17 cellular contexts compared by ENCODE assay signal in genomic region chr11:92667446-92668165, GRCh38.
DNase-seq lines count a peak whose midpoint lies in the region; TF ChIP-seq lines count a peak whose summit lies in the region.
"Had no signal": no experiment of that assay in that cellular context is flagged by ENCODE, and none has a peak within 500 bp of the region (broad histone marks: within the 10 kb centered on the region; RNA-seq: fewer than 3 reads in every experiment).

No MANE protein-coding gene starts in this region.

- CTCF ChIA-PET in HEK293 (lab: Yijun Ruan, JAX): no interaction called here

- TF ChIP-seq CTCF in HEK293 (tag by site-specific recombination; IDR thresholded peaks at IDR 0.05) (no peak), suprapubic skin (IDR thresholded peaks at IDR 0.05) (no peak)

- POLR2A ChIA-PET in HEK293 (lab: Yijun Ruan, JAX): no interaction called here

- no peaks in the 10 kb centered on the region for H3K27me3 ChIP-seq in ectodermal cell (ENCODE audit: control insufficient read depth, insufficient read depth, low read length, poor library complexity, severe bottlenecking)
- no peaks in the 10 kb centered on the region for H3K27me3 ChIP-seq in suprapubic skin
- H3K27me3 ChIP-seq: cardiac muscle cell, tibial artery had no signal

- H3K4me3 ChIP-seq in HEK293 (ENCODE audit: low read depth, low read length): no peak overlapping the region
- H3K4me3 ChIP-seq in ectodermal cell (ENCODE audit: insufficient read depth, low read depth, low read length): no peak overlapping the region
- no peak overlapping the region for H3K4me3 ChIP-seq in suprapubic skin
- H3K4me3 ChIP-seq: cardiac muscle cell, lung, tibial artery had no signal

- H3K27ac ChIP-seq in HEK293 (ENCODE audit: extremely low read depth, low read depth, low read length) (no peak overlapping the region), ectodermal cell (ENCODE audit: insufficient read depth, low read depth, low read length, poor library complexity, severe bottlenecking) (peak overlapping the region; percentile 83), suprapubic skin (no peak overlapping the region)
- H3K27ac ChIP-seq: cardiac muscle cell, tibial artery, WERI-Rb-1 had no signal

- DNase-seq in NCI-H345 treated with DMSO at 0.1 percent for 48 hours (lab: John Stamatoyannopoulos, UW; ENCODE audit: unreplicated experiment): peak; percentile 92
- peak; percentile 8 for DNase-seq in putamen (ENCODE audit: low spot score)
- no peak for DNase-seq in activated T-cell treated with anti-CD3 and anti-CD28 coated beads, Interleukin-2, amount 50 U/mL, for 1 hour
- no peak for DNase-seq in GF-D8 (lab: John Stamatoyannopoulos, UW)
- no peak for DNase-seq in suprapubic skin (ENCODE audit: low spot score in 2 of 2)
- DNase-seq: activated CD8-positive, alpha-beta T cell treated with anti-CD3 and anti-CD28 coated beads, Interleukin-2, amount 10 ng/mL, durations not matched to agents 7 days and 5 days; AML-193; effector CD4-positive, alpha-beta T cell; HCEC 1CT; Kasumi-1; NCI-H1436 treated with DMSO at 0.1 percent for 48 hours; tibial artery; WERI-Rb-1 had no signal

- 21 to 22% methylated on average over 6 of the region's 6 CpGs for WGBS in ectodermal cell, 2 experiments
- 61% methylated on average over 6 of the region's 6 CpGs for WGBS in suprapubic skin

- no peaks in the 10 kb centered on the region; the same call in 1 of the 2 replicates for H3K4me1 ChIP-seq in HEK293 (ENCODE audit: control insufficient read depth, insufficient read depth, low read length)
- H3K4me1 ChIP-seq in ectodermal cell (ENCODE audit: control insufficient read depth, insufficient read depth, low read length): peaks cover 8% of the 10 kb centered on the region
- H3K4me1 ChIP-seq in suprapubic skin: no peaks in the 10 kb centered on the region

- no peaks in the 10 kb centered on the region for H3K36me3 ChIP-seq in HEK293 (ENCODE audit: control insufficient read depth in 2 of 2, insufficient read depth in 1 of 2, low read length in 2 of 2)
- H3K36me3 ChIP-seq in ectodermal cell (ENCODE audit: control insufficient read depth, insufficient read depth, low read length): no peaks in the 10 kb centered on the region
- H3K36me3 ChIP-seq in suprapubic skin: no peaks in the 10 kb centered on the region
- H3K36me3 ChIP-seq: cardiac muscle cell, tibial artery, WERI-Rb-1 had no signal

- H3K9me3 ChIP-seq in HEK293 (ENCODE audit: control insufficient read depth, insufficient read depth, low read depth, low read length) (no peaks in the 10 kb centered on the region), ectodermal cell (ENCODE audit: control insufficient read depth, low read length) (no peaks in the 10 kb centered on the region), suprapubic skin (no peaks in the 10 kb centered on the region)
- H3K9me3 ChIP-seq: tibial artery had no signal

- no peak for TF ChIP-seq EP300 in suprapubic skin (IDR thresholded peaks at IDR 0.05)

- no peak for TF ChIP-seq POLR2A in suprapubic skin (IDR thresholded peaks at IDR 0.05)

TF ChIP-seq in HEK293, 187 proteins besides CTCF, POLR2A, EP300 and RAD21:
- TF ChIP-seq ZIC2 (tag by site-specific recombination; IDR thresholded peaks at IDR 0.05) (peak; percentile 53), ZNF776 (tag by site-specific recombination; IDR thresholded peaks at IDR 0.05; ENCODE audit: borderline replicate concordance) (no peak), ZNF221 (tag by site-specific recombination; IDR thresholded peaks at IDR 0.05; ENCODE audit: borderline replicate concordance) (no peak), ZNF311 (tag by site-specific recombination; IDR thresholded peaks at IDR 0.05; ENCODE audit: borderline replicate concordance) (no peak), ZNF624 (tag by site-specific recombination; IDR thresholded peaks at IDR 0.05) (no peak), GLIS2 (tag by site-specific recombination; IDR thresholded peaks at IDR 0.05) (no peak), ZBTB44 (tag by site-specific recombination; IDR thresholded peaks at IDR 0.05) (no peak), OSR2 (tag by site-specific recombination; IDR thresholded peaks at IDR 0.05) (no peak), YY1 (tag by site-specific recombination; IDR thresholded peaks at IDR 0.05) (no peak), SCRT2 (tag by site-specific recombination; IDR thresholded peaks at IDR 0.05) (peak; percentile 62), ZNF394 (tag by site-specific recombination; IDR thresholded peaks at IDR 0.05; ENCODE audit: borderline replicate concordance) (no peak), ZNF664 (tag by site-specific recombination; IDR thresholded peaks at IDR 0.05) (no peak)
- TF ChIP-seq, protein P1, sequence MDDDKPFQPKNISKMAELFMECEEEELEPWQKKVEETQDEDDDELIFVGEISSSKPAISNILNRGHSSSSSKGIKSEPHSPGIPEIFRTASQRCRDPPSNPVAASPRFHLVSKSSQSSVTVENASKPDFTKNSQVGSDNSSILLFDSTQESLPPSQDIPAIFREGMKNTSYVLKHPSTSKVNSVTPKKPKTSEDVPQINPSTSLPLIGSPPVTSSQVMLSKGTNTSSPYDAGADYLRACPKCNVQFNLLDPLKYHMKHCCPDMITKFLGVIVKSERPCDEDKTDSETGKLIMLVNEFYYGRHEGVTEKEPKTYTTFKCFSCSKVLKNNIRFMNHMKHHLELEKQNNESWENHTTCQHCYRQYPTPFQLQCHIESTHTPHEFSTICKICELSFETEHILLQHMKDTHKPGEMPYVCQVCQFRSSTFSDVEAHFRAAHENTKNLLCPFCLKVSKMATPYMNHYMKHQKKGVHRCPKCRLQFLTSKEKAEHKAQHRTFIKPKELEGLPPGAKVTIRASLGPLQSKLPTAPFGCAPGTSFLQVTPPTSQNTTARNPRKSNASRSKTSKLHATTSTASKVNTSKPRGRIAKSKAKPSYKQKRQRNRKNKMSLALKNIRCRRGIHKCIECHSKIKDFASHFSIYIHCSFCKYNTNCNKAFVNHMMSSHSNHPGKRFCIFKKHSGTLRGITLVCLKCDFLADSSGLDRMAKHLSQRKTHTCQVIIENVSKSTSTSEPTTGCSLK (tag by site-specific recombination; IDR thresholded peaks at IDR 0.05): no peak
- TF ChIP-seq, protein P2, sequence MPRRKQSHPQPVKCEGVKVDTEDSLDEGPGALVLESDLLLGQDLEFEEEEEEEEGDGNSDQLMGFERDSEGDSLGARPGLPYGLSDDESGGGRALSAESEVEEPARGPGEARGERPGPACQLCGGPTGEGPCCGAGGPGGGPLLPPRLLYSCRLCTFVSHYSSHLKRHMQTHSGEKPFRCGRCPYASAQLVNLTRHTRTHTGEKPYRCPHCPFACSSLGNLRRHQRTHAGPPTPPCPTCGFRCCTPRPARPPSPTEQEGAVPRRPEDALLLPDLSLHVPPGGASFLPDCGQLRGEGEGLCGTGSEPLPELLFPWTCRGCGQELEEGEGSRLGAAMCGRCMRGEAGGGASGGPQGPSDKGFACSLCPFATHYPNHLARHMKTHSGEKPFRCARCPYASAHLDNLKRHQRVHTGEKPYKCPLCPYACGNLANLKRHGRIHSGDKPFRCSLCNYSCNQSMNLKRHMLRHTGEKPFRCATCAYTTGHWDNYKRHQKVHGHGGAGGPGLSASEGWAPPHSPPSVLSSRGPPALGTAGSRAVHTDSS (tag by site-specific recombination; IDR thresholded peaks at IDR 0.05): no peak

Comparison
In these comparisons a context has a peak if more than half of its experiments do, and no peak if none do; other contexts are left out.
1. DNase-seq: peak in NCI-H345 treated with DMSO at 0.1 percent for 48 hours (single experiment) and putamen (single experiment); none in activated T-cell treated with anti-CD3 and anti-CD28 coated beads, Interleukin-2, amount 50 U/mL, for 1 hour (single experiment), GF-D8 (single experiment) and suprapubic skin (0 of 2).